ENCODE assay signal across 8 cellular contexts in the genomic region with DNA sequence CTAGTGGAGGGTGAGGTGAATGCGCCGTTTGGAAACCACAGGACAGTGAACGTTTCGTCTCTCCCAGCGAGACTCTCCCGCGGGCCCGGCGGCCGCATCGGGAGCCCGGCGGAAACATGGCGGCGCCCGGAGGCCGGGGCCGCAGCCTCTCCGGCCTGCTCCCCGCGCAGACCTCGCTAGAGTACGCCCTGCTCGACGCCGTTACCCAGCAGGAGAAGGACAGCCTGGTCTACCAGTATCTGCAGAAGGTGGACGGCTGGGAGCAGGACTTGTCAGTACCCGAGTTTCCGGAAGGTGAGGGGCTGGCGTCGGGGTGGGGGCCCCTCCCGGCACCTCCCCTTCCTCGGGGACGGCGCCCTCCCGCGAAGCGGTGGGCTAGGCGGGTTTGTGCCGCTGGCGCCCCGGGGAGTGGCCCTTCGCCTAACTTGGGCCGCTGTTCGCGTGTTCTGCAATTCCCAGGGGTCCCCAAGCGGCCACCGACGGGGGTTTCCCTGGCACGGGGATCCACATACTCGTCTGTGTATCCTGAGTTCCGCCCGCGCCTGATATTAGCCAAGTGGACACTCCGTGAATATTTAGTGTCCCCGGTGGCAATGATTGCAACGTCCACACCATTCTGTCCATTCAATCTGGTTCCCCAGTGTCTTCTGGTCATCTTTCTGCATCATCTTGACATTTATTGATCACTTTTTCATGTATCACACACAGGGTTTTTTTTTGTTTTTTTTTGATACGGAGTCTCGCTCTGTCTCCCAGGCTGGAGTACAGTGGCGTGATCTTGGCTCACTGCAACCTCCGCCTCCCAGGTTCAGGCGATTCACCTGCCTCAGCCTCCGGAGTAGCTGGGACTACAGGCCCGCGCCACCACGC.
A peak's percentile ranks its signal among the peaks of the same experiment; 100 is the strongest.
DNase-seq lines count a peak whose midpoint lies in the region; ATAC-seq and TF ChIP-seq lines count a peak whose summit lies in the region.

No MANE protein-coding gene starts in this region.

- peaks cover 6% of the 10 kb centered on the region for H3K4me1 ChIP-seq in rectal smooth muscle tissue (ENCODE audit: control insufficient read depth, insufficient read depth, low read length)

- no peaks in the 10 kb centered on the region for H3K27me3 ChIP-seq in rectal smooth muscle tissue (ENCODE audit: control insufficient read depth, insufficient read depth, low read length)

- H3K4me3 ChIP-seq in astrocyte of the cerebellum (ENCODE audit: low read depth, low read length), result peak overlapping the region; percentile 81
- peak overlapping the region; percentile 81 for H3K4me3 ChIP-seq in rectal smooth muscle tissue (ENCODE audit: low read length)

- ATAC-seq in GM19438 (IDR thresholded peaks at IDR 0.05; ENCODE audit: low read depth, unreplicated experiment) (peak; percentile 40), HG03521 (IDR thresholded peaks at IDR 0.05; ENCODE audit: unreplicated experiment) (peak; percentile 37)

- no peak for TF ChIP-seq CTCF in astrocyte of the cerebellum (IDR thresholded peaks at IDR 0.05; ENCODE audit: low read depth, low read length, missing control alignments)

- DNase-seq in D341Med (ENCODE audit: low spot score) (peak; percentile 72), T-helper 1 cell (peak in 4 of 5 donors; percentile 15 to 29 (median 23)), astrocyte of the cerebellum (ENCODE audit: low read depth) (no peak), hepatic stellate cell (ENCODE audit: low spot score) (peak; percentile 55), NCI-H2029 (lab: John Stamatoyannopoulos, UW) (no peak)

- peak overlapping the region; percentile 66 for H3K9ac ChIP-seq in rectal smooth muscle tissue (ENCODE audit: low read length)

- peaks cover 3% of the 10 kb centered on the region for H3K36me3 ChIP-seq in rectal smooth muscle tissue (ENCODE audit: control insufficient read depth, insufficient read depth, low read length)

- in situ Hi-C loops in astrocyte of the cerebellum (cut with HindIII; ENCODE audit: low sequenced_read_pairs), result no loop called here

- peak overlapping the region; percentile 92 for H3K27ac ChIP-seq in rectal smooth muscle tissue (ENCODE audit: low read depth, low read length)

Comparison
In these comparisons a context has a peak if more than half of its experiments do, and no peak if none do; other contexts are left out.
1. DNase-seq: peak in D341Med (single experiment), T-helper 1 cell (4 of 5) and hepatic stellate cell (single experiment); none in astrocyte of the cerebellum (single experiment) and NCI-H2029 (single experiment).